ENCODE assay signal across 12 cellular contexts in the genomic region with DNA sequence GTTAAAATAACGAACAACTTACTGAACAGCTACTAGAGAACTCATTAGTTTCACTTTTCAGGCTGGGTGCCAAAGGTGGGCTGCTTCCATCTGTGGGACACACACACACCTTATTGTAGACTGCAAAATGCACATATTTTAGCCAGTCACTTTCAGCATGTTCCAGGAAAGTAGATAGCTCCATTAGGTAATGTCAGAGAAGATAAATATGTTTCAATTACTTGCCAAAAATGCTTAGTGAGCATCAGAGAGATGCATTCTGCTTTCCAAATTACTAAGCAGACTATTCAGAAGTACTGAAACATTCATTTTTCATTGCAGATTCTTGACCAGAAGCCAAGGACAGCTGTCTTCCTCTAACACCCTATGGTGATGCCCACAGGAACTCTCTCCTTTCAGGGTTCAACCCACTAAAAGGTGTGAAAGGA. TPM values are rescaled to one million over a fixed set of nuclear protein-coding genes. Genes with fewer than 3 reads are reported as not detected.
DNase-seq lines count a peak whose midpoint lies in the region; ATAC-seq, FAIRE-seq and TF ChIP-seq lines count a peak whose summit lies in the region.
"Had no signal": no experiment of that assay in that cellular context is flagged by ENCODE, and none has a peak within 500 bp of the region (broad histone marks: within the 10 kb centered on the region; RNA-seq: fewer than 3 reads in every experiment).

No MANE protein-coding gene starts in this region.

- 0% methylated on average over 1 of the region's 1 CpG for WGBS in HepG2 (ENCODE audit: low lambda C conversion rate)

- no peak for TF ChIP-seq CTCF in fibroblast of the aortic adventitia (IDR thresholded peaks at IDR 0.05; ENCODE audit: insufficient read depth, low read length)
- TF ChIP-seq CTCF in HepG2 (CRISPR knock-in tag; IDR thresholded peaks at IDR 0.05): no peak

- no peak overlapping the region for H2AFZ ChIP-seq in HepG2 (ENCODE audit: low read length)

- no peaks in the 10 kb centered on the region for H3K9me3 ChIP-seq in HepG2 (ENCODE audit: low read length)
- H3K9me3 ChIP-seq: neutrophil had no signal

- BruUV-seq in HepG2 (replicated peaks; lab: Mats Ljungman, UMichigan): no TSS peak

- H4K20me1 ChIP-seq in HepG2 (ENCODE audit: insufficient read depth, low read length): no peaks in the 10 kb centered on the region

- H3K4me2 ChIP-seq in HepG2 (ENCODE audit: low read depth, low read length): no peak overlapping the region

- no peak for FAIRE-seq in HepG2 (lab: Jason Lieb, UNC)
- FAIRE-seq: RCC 7860 had no signal

- no peak overlapping the region for H3K27ac ChIP-seq in HepG2 (ENCODE audit: extremely low read length, insufficient read depth, low read length)
- H3K27ac ChIP-seq: neutrophil had no signal

- TF ChIP-seq EP300 in HepG2 (IDR thresholded peaks at IDR 0.05; ENCODE audit: low read depth in 2 of 2, low read length in 2 of 2): no peak
- TF ChIP-seq EP300 in HepG2 (CRISPR knock-in tag; IDR thresholded peaks at IDR 0.05; ENCODE audit: borderline replicate concordance): no peak

- no peaks in the 10 kb centered on the region for H3K36me3 ChIP-seq in HepG2 (replicated peaks in 1 of 2; ENCODE audit: control insufficient read depth in 1 of 2, insufficient read depth in 2 of 2, low read length in 2 of 2)
- H3K36me3 ChIP-seq: neutrophil had no signal

- no peaks in the 10 kb centered on the region for H3K27me3 ChIP-seq in HepG2 (ENCODE audit: control insufficient read depth in 1 of 2, insufficient read depth in 2 of 2, low read length in 2 of 2)

- TF ChIP-seq RAD21 in HepG2 (CRISPR knock-in tag; IDR thresholded peaks at IDR 0.05): no peak

- POLR2A ChIA-PET in HepG2 (lab: Yijun Ruan, JAX): no interaction called here

- intact Hi-C loops in HepG2 (cut with micrococcal nuclease; ENCODE audit: unreplicated experiment): no loop called here

- H3K9ac ChIP-seq in HepG2 (ENCODE audit: insufficient read depth, low read depth, low read length): no peak overlapping the region

- peak; percentile 25 for DNase-seq in fibroblast of the aortic adventitia (ENCODE audit: low read depth)
- DNase-seq in occipital lobe (lab: John Stamatoyannopoulos, UW): no peak
- no peak for DNase-seq in HUDEP-2 (lab: John Stamatoyannopoulos, UW; ENCODE audit: unreplicated experiment in 76 of 76)
- no peak for DNase-seq in HepG2 (ENCODE audit: low spot score)
- DNase-seq: NCI-H2081, T1000 had no signal

- H3K79me2 ChIP-seq in HepG2 (ENCODE audit: insufficient read depth, low read length): no peaks in the 10 kb centered on the region

- TF ChIP-seq POLR2A in HepG2 (IDR thresholded peaks at IDR 0.05; ENCODE audit: insufficient read depth in 1 of 2, low read depth in 2 of 2, low read length in 2 of 2): no peak

- CTCF ChIA-PET in HepG2 (lab: Yijun Ruan, JAX; ENCODE audit: low intra/inter-chr PET ratio, low total read pairs): no interaction called here

- in situ Hi-C loops in HepG2 (cut with HindIII; ENCODE audit: extremely low pct_ligation_motif_present, low pct_unique_long_range_greater_than_20kb): no loop called here

- H3K4me1 ChIP-seq in HepG2 (ENCODE audit: insufficient read depth, low read length): no peaks in the 10 kb centered on the region

- H3K4me3 ChIP-seq in fibroblast of the aortic adventitia (ENCODE audit: low read depth, low read length): no peak overlapping the region
- H3K4me3 ChIP-seq in HepG2 (replicated peaks in 1 of 3; ENCODE audit: insufficient read depth in 1 of 3, low read depth in 2 of 3, low read length in 3 of 3): no peak overlapping the region

- ATAC-seq in GM18861 (IDR thresholded peaks at IDR 0.05; ENCODE audit: unreplicated experiment) (peak; percentile 56), GM21576 (IDR thresholded peaks at IDR 0.05; ENCODE audit: unreplicated experiment) (peak; percentile 70), HG03520 (IDR thresholded peaks at IDR 0.05; ENCODE audit: unreplicated experiment) (peak; percentile 42), HG02623 (IDR thresholded peaks at IDR 0.05; ENCODE audit: unreplicated experiment) (no peak), HepG2 (no peak)

TF ChIP-seq in HepG2, 621 proteins besides CTCF, POLR2A, EP300 and RAD21 (continues in another document):
- no peak for TF ChIP-seq ZNF597 (CRISPR knock-in tag; IDR thresholded peaks at IDR 0.05)
- TF ChIP-seq PITX1 (CRISPR knock-in tag; IDR thresholded peaks at IDR 0.05): no peak
- TF ChIP-seq MTERF4 (CRISPR knock-in tag; IDR thresholded peaks at IDR 0.05): no peak
- TF ChIP-seq ZNF543 (CRISPR knock-in tag; IDR thresholded peaks at IDR 0.05): no peak
- no peak for TF ChIP-seq ARID5B (CRISPR knock-in tag; IDR thresholded peaks at IDR 0.05)
- TF ChIP-seq ZNF557 (CRISPR knock-in tag; IDR thresholded peaks at IDR 0.05): no peak
- TF ChIP-seq, protein P1, sequence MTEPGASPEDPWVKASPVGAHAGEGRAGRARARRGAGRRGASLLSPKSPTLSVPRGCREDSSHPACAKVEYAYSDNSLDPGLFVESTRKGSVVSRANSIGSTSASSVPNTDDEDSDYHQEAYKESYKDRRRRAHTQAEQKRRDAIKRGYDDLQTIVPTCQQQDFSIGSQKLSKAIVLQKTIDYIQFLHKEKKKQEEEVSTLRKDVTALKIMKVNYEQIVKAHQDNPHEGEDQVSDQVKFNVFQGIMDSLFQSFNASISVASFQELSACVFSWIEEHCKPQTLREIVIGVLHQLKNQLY (CRISPR knock-in tag; IDR thresholded peaks at IDR 0.05): no peak

RNA-seq across cellular contexts. Expression of gene APC, which starts 56.2 kb away (rescaled TPM):
- 61.7 and 63.9 TPM in 2 replicates for total RNA-seq in fibroblast of the aortic adventitia (ENCODE audit: low replicate concordance)
- 423 TPM for total RNA-seq in occipital lobe
- 19.0 and 19.4 TPM in 2 replicates for total RNA-seq in HepG2 (2016; rRNA removed; fragmentation: Illumina TruSeq; extraction: Trizol)
- total RNA-seq in HepG2 (2016; cell fraction: cytosol; rRNA removed; fragmentation: Illumina TruSeq; extraction: Trizol; ENCODE audit: low read depth): 2.9 and 3.0 TPM in 2 replicates
- total RNA-seq in HepG2 (2016; cell fraction: insoluble cytoplasmic fraction; rRNA removed; fragmentation: Illumina TruSeq; extraction: Trizol): 16.4 and 19.4 TPM in 2 replicates
- 5.4 and 6.4 TPM in 2 replicates for total RNA-seq in HepG2 (2016; cell fraction: membrane; rRNA removed; fragmentation: Illumina TruSeq; extraction: Trizol)
- total RNA-seq in HepG2 (2016; cell fraction: nucleus; rRNA removed; fragmentation: Illumina TruSeq; extraction: Trizol): 33.0 and 40.2 TPM in 2 replicates
- polyA plus RNA-seq in HepG2 (2011; rRNA removed): 4.4 and 6.1 TPM in 2 replicates
- polyA plus RNA-seq in HepG2 (2011; cell fraction: cytosol; rRNA removed): 3.5 and 4.0 TPM in 2 replicates
- 11.3 and 11.7 TPM in 2 replicates for polyA plus RNA-seq in HepG2 (2011; cell fraction: nucleus; rRNA removed)
- polyA plus RNA-seq in HepG2 (2012): 5.5 and 6.1 TPM in 2 replicates
- 0.27 and 0.34 TPM in 2 replicates for polyA plus RNA-seq in HepG2 (2016; cell fraction: cytosol; fragmentation: Illumina TruSeq; extraction: Trizol; ENCODE audit: low read depth)
- polyA plus RNA-seq in HepG2 (2016; cell fraction: insoluble cytoplasmic fraction; fragmentation: Illumina TruSeq; extraction: Trizol; ENCODE audit: low read depth): 4.7 and 5.2 TPM in 2 replicates
- polyA plus RNA-seq in HepG2 (2016; cell fraction: membrane; fragmentation: Illumina TruSeq; extraction: Trizol; ENCODE audit: low read depth): 0.34 and 0.37 TPM in 2 replicates
- 13.3 and 13.6 TPM in 2 replicates for polyA plus RNA-seq in HepG2 (2016; cell fraction: nucleus; fragmentation: Illumina TruSeq; extraction: Trizol; ENCODE audit: insufficient read depth, low read depth)
- 21.1 and 23.5 TPM in 2 replicates for polyA minus RNA-seq in HepG2 (2011; rRNA and poly(A)+ RNA removed; ENCODE audit: low replicate concordance)
- polyA minus RNA-seq in HepG2 (2011; cell fraction: cytosol; rRNA and poly(A)+ RNA removed): 15.0 and 16.6 TPM in 2 replicates
- 84.2 and 87.0 TPM in 2 replicates for polyA minus RNA-seq in HepG2 (2011; cell fraction: nucleus; rRNA and poly(A)+ RNA removed)

Comparison
In these comparisons a context has a peak if more than half of its experiments do, and no peak if none do; other contexts are left out.
1. ATAC-seq: peak in GM18861 (single experiment), GM21576 (single experiment) and HG03520 (single experiment); none in HG02623 (single experiment) and HepG2 (single experiment).